ENCODE assay signal across 15 cellular contexts in genomic region chr6:157688960-157689599, GRCh38.
DNase-seq lines count a peak whose midpoint lies in the region; ATAC-seq, FAIRE-seq and TF ChIP-seq lines count a peak whose summit lies in the region.
"Had no signal": no experiment of that assay in that cellular context is flagged by ENCODE, and none has a peak within 500 bp of the region (broad histone marks: within the 10 kb centered on the region; RNA-seq: fewer than 3 reads in every experiment).

No MANE protein-coding gene starts in this region.

- CTCF ChIA-PET in A549 (lab: Yijun Ruan, JAX), result interaction anchor here (0.6 to 2.6 kb wide), 5 partner anchors 9 to 375 kb away, joined by 3 to 13 read pairs (median 3); no protein-coding TSS in a partner anchor
- CTCF ChIA-PET in K562 (lab: Yijun Ruan, JAX; ENCODE audit: low intra/inter-chr PET ratio), result interaction anchor here (0.6 kb wide), 1 partner anchor 529 kb away, joined by 3 read pairs; no protein-coding TSS in a partner anchor
- CTCF ChIA-PET in HepG2 (lab: Yijun Ruan, JAX; ENCODE audit: low intra/inter-chr PET ratio, low total read pairs), result no interaction called here
- CTCF ChIA-PET in activated CD4-positive, alpha-beta memory T cell treated with anti-CD3 and anti-CD28 coated beads for 36 hours (lab: Charles Lee), result interaction anchor here (1.2 kb wide), 1 partner anchor 185 kb away, joined by 3 read pairs; no protein-coding TSS in a partner anchor

- no peak for FAIRE-seq in A549 (lab: Jason Lieb, UNC)
- FAIRE-seq in K562 (lab: Jason Lieb, UNC), result no peak
- no peak for FAIRE-seq in HepG2 (lab: Jason Lieb, UNC)

- peak overlapping the region; percentile 49; the same call in 2 of the 3 replicates for H3K4me2 ChIP-seq in A549
- H3K4me2 ChIP-seq in K562 (ENCODE audit: insufficient read depth, low read length), result peak overlapping the region; percentile 30
- H3K4me2 ChIP-seq in HepG2 (ENCODE audit: low read depth, low read length), result no peak overlapping the region

- POLR2A ChIA-PET in A549 (lab: Yijun Ruan, JAX), result no interaction called here
- POLR2A ChIA-PET in K562 (lab: Yijun Ruan, JAX), result interaction anchor here (0.6 to 2.5 kb wide), 5 partner anchors 9 to 176 kb away, joined by 3 to 6 read pairs (median 3); no protein-coding TSS in a partner anchor
- POLR2A ChIA-PET in HepG2 (lab: Yijun Ruan, JAX), result no interaction called here
- POLR2A ChIA-PET in activated CD4-positive, alpha-beta memory T cell treated with anti-CD3 and anti-CD28 coated beads for 36 hours (lab: Charles Lee), result no interaction called here

- H3K9ac ChIP-seq in K562 (ENCODE audit: insufficient read depth in 1 of 2, low read depth in 2 of 2, low read length in 2 of 2) (peak overlapping the region in 1 of 2 experiments; percentile 80; a peak in 2 of 4 replicates), HepG2 (ENCODE audit: insufficient read depth, low read depth, low read length) (no peak overlapping the region)

- no peaks in the 10 kb centered on the region for H3K4me1 Mint-ChIP-seq in activated CD4-positive, alpha-beta memory T cell treated with anti-CD3 and anti-CD28 coated beads for 36 hours (ENCODE audit: low read depth)
- H3K4me1 Mint-ChIP-seq: CD4-positive, CD25-positive, alpha-beta regulatory T cell; mesothelial cell of epicardium had no signal

- TF ChIP-seq RAD21 in A549 (conservative IDR thresholded peaks at IDR 0.05 in 1 of 2, IDR thresholded peaks at IDR 0.05 in 1 of 2) (peak in 1 of 2 experiments; percentile 17; a peak in 1 of 5 replicates), K562 (CRISPR knock-in tag; conservative IDR thresholded peaks at IDR 0.05 in 1 of 2, IDR thresholded peaks at IDR 0.05 in 1 of 2) (peak in 1 of 2 experiments; percentile 57; a peak in 2 of 4 replicates), HepG2 (CRISPR knock-in tag; IDR thresholded peaks at IDR 0.05) (no peak)

- WGBS in A549 (ENCODE audit: missing lambda C conversion rate), result 33% methylated on average over 15 of the region's 17 CpGs
- WGBS in K562 (ENCODE audit: insufficient coverage, low coverage, missing lambda C conversion rate), result 7% methylated on average over 16 of the region's 17 CpGs
- WGBS in HepG2 (ENCODE audit: low lambda C conversion rate), result 22% methylated on average over 12 of the region's 17 CpGs

- no peaks in the 10 kb centered on the region for H3K4me1 ChIP-seq in A549
- H3K4me1 ChIP-seq in K562 (replicated peaks in 1 of 2; ENCODE audit: control insufficient read depth in 2 of 2, insufficient read depth in 2 of 2, low read length in 2 of 2), result peaks cover 0 to 7% of the 10 kb centered on the region in 2 experiments; a peak in 3 of 5 replicates
- H3K4me1 ChIP-seq in HepG2 (ENCODE audit: insufficient read depth, low read length), result no peaks in the 10 kb centered on the region
- H3K4me1 ChIP-seq: gastroesophageal sphincter had no signal

- H3K27me3 ChIP-seq in K562 (ENCODE audit: control insufficient read depth in 2 of 2, insufficient read depth in 2 of 2, low read length in 2 of 2) (peaks cover 46 to 60% of the 10 kb centered on the region in 2 experiments), HepG2 (ENCODE audit: control insufficient read depth in 1 of 2, insufficient read depth in 2 of 2, low read length in 2 of 2) (peaks cover 5 to 48% of the 10 kb centered on the region in 2 experiments; a peak in 3 of 5 replicates)

- H3K9me3 ChIP-seq in A549 (no peaks in the 10 kb centered on the region), K562 (replicated peaks; ENCODE audit: control insufficient read depth, insufficient read depth, low read depth, low read length) (no peaks in the 10 kb centered on the region), HepG2 (ENCODE audit: low read length) (no peaks in the 10 kb centered on the region)
- H3K9me3 ChIP-seq: gastroesophageal sphincter had no signal

- TF ChIP-seq POLR2A in A549 (IDR thresholded peaks at IDR 0.05; ENCODE audit: low read length) (no peak), K562 (conservative IDR thresholded peaks at IDR 0.05) (no peak), HepG2 (IDR thresholded peaks at IDR 0.05; ENCODE audit: insufficient read depth in 1 of 2, low read depth in 2 of 2, low read length in 2 of 2) (no peak)

- ATAC-seq in A549 (peak; percentile 74 to 85), K562 (peak; percentile 70), HepG2 (peak; percentile 53)

- no peaks in the 10 kb centered on the region for H3K36me3 ChIP-seq in K562 (ENCODE audit: control insufficient read depth, insufficient read depth, low read length)
- no peaks in the 10 kb centered on the region for H3K36me3 ChIP-seq in HepG2 (replicated peaks in 1 of 2; ENCODE audit: control insufficient read depth in 1 of 2, insufficient read depth in 2 of 2, low read length in 2 of 2)
- H3K36me3 ChIP-seq: gastroesophageal sphincter had no signal

- no peak for TF ChIP-seq CTCF in A549 (IDR thresholded peaks at IDR 0.05)
- TF ChIP-seq CTCF in K562 (IDR thresholded peaks at IDR 0.05 in 2 of 3, conservative IDR thresholded peaks at IDR 0.05 in 1 of 3; ENCODE audit: insufficient read depth in 2 of 3, low read depth in 1 of 3, low read length in 3 of 3), result peak; percentile 21 to 48 (median 46); a peak in 5 of 6 replicates
- TF ChIP-seq CTCF in HepG2 (CRISPR knock-in tag; IDR thresholded peaks at IDR 0.05), result peak; percentile 46

- no peak for TF ChIP-seq EP300 in A549 (IDR thresholded peaks at IDR 0.05)
- no peak for TF ChIP-seq EP300 in K562 (IDR thresholded peaks at IDR 0.05; ENCODE audit: low read length)
- no peak for TF ChIP-seq EP300 in HepG2 (IDR thresholded peaks at IDR 0.05; ENCODE audit: low read depth in 2 of 2, low read length in 2 of 2)
- no peak for TF ChIP-seq EP300 in HepG2 (CRISPR knock-in tag; IDR thresholded peaks at IDR 0.05; ENCODE audit: borderline replicate concordance)

- no peak overlapping the region for H3K27ac Mint-ChIP-seq in activated CD4-positive, alpha-beta memory T cell treated with anti-CD3 and anti-CD28 coated beads for 36 hours
- H3K27ac Mint-ChIP-seq: CD4-positive, CD25-positive, alpha-beta regulatory T cell; mesothelial cell of epicardium had no signal

- H3K9me1 ChIP-seq in K562 (ENCODE audit: control insufficient read depth, insufficient read depth, low read length), result no peaks in the 10 kb centered on the region

- in situ Hi-C loops in K562 (cut with MboI) (no loop called here), HepG2 (cut with HindIII; ENCODE audit: extremely low pct_ligation_motif_present, low pct_unique_long_range_greater_than_20kb) (no loop called here)

- peaks cover 3% of the 10 kb centered on the region for H3K27me3 Mint-ChIP-seq in activated CD4-positive, alpha-beta memory T cell treated with anti-CD3 and anti-CD28 coated beads for 36 hours

- no TSS peak for BruUV-seq in K562 (replicated peaks; lab: Mats Ljungman, UMichigan)
- BruUV-seq in HepG2 (replicated peaks; lab: Mats Ljungman, UMichigan), result no TSS peak

- 0 out of 2 replicates have a peak, but pooled peaks cover 2% of the 10 kb centered on the region for H4K20me1 ChIP-seq in K562 (replicated peaks; ENCODE audit: control insufficient read depth, insufficient read depth, low read length)
- no peaks in the 10 kb centered on the region for H4K20me1 ChIP-seq in HepG2 (ENCODE audit: insufficient read depth, low read length)

- no peaks in the 10 kb centered on the region for H3K9me3 Mint-ChIP-seq in activated CD4-positive, alpha-beta memory T cell treated with anti-CD3 and anti-CD28 coated beads for 36 hours
- H3K9me3 Mint-ChIP-seq: CD4-positive, CD25-positive, alpha-beta regulatory T cell; mesothelial cell of epicardium had no signal

- H3K4me3 ChIP-seq in A549 (no peak overlapping the region), K562 (no peak overlapping the region), HepG2 (replicated peaks in 1 of 3; ENCODE audit: insufficient read depth in 1 of 3, low read depth in 2 of 3, low read length in 3 of 3) (0 out of 6 replicates have a peak overlapping the region, but pooled peaks of 1 of the 3 experiments have one; percentile 6)
- H3K4me3 ChIP-seq: gastroesophageal sphincter had no signal

- DNase-seq in A549 (ENCODE audit: low read depth in 1 of 2, low spot score in 1 of 2) (peak; percentile 18 to 29), HCEC 1CT (peak; percentile 22), K562 (ENCODE audit: extremely low read depth in 1 of 4, low spot score in 3 of 4) (peak; percentile 39 to 49 (median 42)), HepG2 (ENCODE audit: low spot score) (no peak), NCI-H1436 (lab: John Stamatoyannopoulos, UW) (no peak), NOMO-1 (lab: John Stamatoyannopoulos, UW; ENCODE audit: unreplicated experiment in 2 of 2) (no peak), NCI-H2227 treated with DMSO at 0.1 percent for 48 hours (lab: John Stamatoyannopoulos, UW) (no peak)
- no peak for DNase-seq in activated CD4-positive, alpha-beta memory T cell treated with anti-CD3 and anti-CD28 coated beads for 36 hours
- DNase-seq: activated T-cell treated with anti-CD3 and anti-CD28 coated beads, Interleukin-2, amount 50 U/mL, for 1 hour; CD4-positive, CD25-positive, alpha-beta regulatory T cell; NCI-H1694; right cardiac atrium; T-helper 9 cell had no signal

- H3K36me3 Mint-ChIP-seq in activated CD4-positive, alpha-beta memory T cell treated with anti-CD3 and anti-CD28 coated beads for 36 hours, result no peaks in the 10 kb centered on the region
- H3K36me3 Mint-ChIP-seq: CD4-positive, CD25-positive, alpha-beta regulatory T cell; mesothelial cell of epicardium had no signal

- H2AFZ ChIP-seq in K562 (ENCODE audit: low read depth, low read length) (peak overlapping the region; percentile 54), HepG2 (ENCODE audit: low read length) (no peak overlapping the region)

- H3K79me2 ChIP-seq in K562 (ENCODE audit: control insufficient read depth, insufficient read depth, low read length) (no peaks in the 10 kb centered on the region), HepG2 (ENCODE audit: insufficient read depth, low read length) (no peaks in the 10 kb centered on the region)

- no peak overlapping the region for H3K27ac ChIP-seq in A549
- H3K27ac ChIP-seq in K562 (ENCODE audit: extremely low read depth, low read depth, low read length), result no peak overlapping the region
- H3K27ac ChIP-seq in HepG2 (ENCODE audit: extremely low read length, insufficient read depth, low read length), result no peak overlapping the region
- H3K27ac ChIP-seq: gastroesophageal sphincter had no signal

- intact Hi-C loops in K562 (cut with micrococcal nuclease) (no loop called here), HepG2 (cut with micrococcal nuclease; ENCODE audit: unreplicated experiment) (no loop called here)
- intact Hi-C loops in activated CD4-positive, alpha-beta memory T cell treated with anti-CD3 and anti-CD28 coated beads for 36 hours (cut with micrococcal nuclease), result no loop called here

- no peak overlapping the region for H3K4me3 Mint-ChIP-seq in activated CD4-positive, alpha-beta memory T cell treated with anti-CD3 and anti-CD28 coated beads for 36 hours
- H3K4me3 Mint-ChIP-seq: CD4-positive, CD25-positive, alpha-beta regulatory T cell; mesothelial cell of epicardium had no signal

TF ChIP-seq in A549, 52 proteins besides CTCF, POLR2A, EP300 and RAD21 (continues in another document):
- TF ChIP-seq HOXB13 (CRISPR knock-in tag; IDR thresholded peaks at IDR 0.05; ENCODE audit: low read depth), result no peak

TF ChIP-seq in K562, 482 proteins besides CTCF, POLR2A, EP300 and RAD21 (continues in another document):
- TF ChIP-seq CTBP1 (IDR thresholded peaks at IDR 0.05; ENCODE audit: borderline replicate concordance), result peak; percentile 39; the same call in 1 of the 2 replicates

TF ChIP-seq in HepG2, 621 proteins besides CTCF, POLR2A, EP300 and RAD21:
- TF ChIP-seq STAG1 (CRISPR knock-in tag; IDR thresholded peaks at IDR 0.05) (peak; percentile 46), RFX1 (IDR thresholded peaks at IDR 0.05) (no peak)

Comparison
In these comparisons a context has a peak if more than half of its experiments do, and no peak if none do; other contexts are left out.
1. DNase-seq: peak in A549 (2 of 2), HCEC 1CT (single experiment) and K562 (4 of 4); none in HepG2 (single experiment), NCI-H1436 (single experiment), NOMO-1 (0 of 2), NCI-H2227 treated with DMSO at 0.1 percent for 48 hours (single experiment) and activated CD4-positive, alpha-beta memory T cell treated with anti-CD3 and anti-CD28 coated beads for 36 hours (single experiment).
2. Peak in every context shown above with its lines, with median percentiles within 50 percentile points of each other: ATAC-seq.